Comparison of ENCODE assay signal across 8 cellular contexts in genomic region chr13:113491418-113491883, GRCh38. TPM values are rescaled to one million over a fixed set of nuclear protein-coding genes. Genes with fewer than 3 reads are reported as not detected.
DNase-seq lines count a peak whose midpoint lies in the region; ATAC-seq and TF ChIP-seq lines count a peak whose summit lies in the region.

No MANE protein-coding gene starts in this region.

- DNase-seq in activated naive CD4-positive, alpha-beta T cell treated with anti-CD3 and anti-CD28 coated beads, Interleukin-2, amount 10 ng/mL, durations not matched to agents 7 days and 5 days: no peak
- no peak for DNase-seq in activated naive CD4-positive, alpha-beta T cell treated with Interleukin-2 at 50 U/mL for 16 hours
- DNase-seq in epithelial cell of proximal tubule (ENCODE audit: low read depth) (no peak), NK-92 (lab: John Stamatoyannopoulos, UW; ENCODE audit: unreplicated experiment) (no peak), NCI-H2107 treated with DMSO at 0.1 percent for 48 hours (lab: John Stamatoyannopoulos, UW; ENCODE audit: unreplicated experiment) (no peak)
- DNase-seq in naive thymus-derived CD8-positive, alpha-beta T cell: peak in 1 of 10 donors; percentile 5

- peaks cover 4% of the 10 kb centered on the region for H3K27me3 Mint-ChIP-seq in activated naive CD4-positive, alpha-beta T cell treated with anti-CD3 and anti-CD28 coated beads, Interleukin-2, amount 10 ng/mL, durations not matched to agents 7 days and 5 days
- H3K27me3 Mint-ChIP-seq in naive thymus-derived CD8-positive, alpha-beta T cell: no peaks in the 10 kb centered on the region

- no peaks in the 10 kb centered on the region for H3K9me3 Mint-ChIP-seq in activated naive CD4-positive, alpha-beta T cell treated with anti-CD3 and anti-CD28 coated beads, Interleukin-2, amount 10 ng/mL, durations not matched to agents 7 days and 5 days
- no peaks in the 10 kb centered on the region for H3K9me3 Mint-ChIP-seq in naive thymus-derived CD8-positive, alpha-beta T cell

- peak overlapping the region; percentile 76 for H3K4me3 Mint-ChIP-seq in activated naive CD4-positive, alpha-beta T cell treated with anti-CD3 and anti-CD28 coated beads, Interleukin-2, amount 10 ng/mL, durations not matched to agents 7 days and 5 days
- peak overlapping the region; percentile 72 to 91 (median 84) for H3K4me3 Mint-ChIP-seq in naive thymus-derived CD8-positive, alpha-beta T cell

- ATAC-seq in SK-N-SH treated with all-trans-retinoic acid at 6 μM for 48 hours (peak; percentile 25), HG03025 (IDR thresholded peaks at IDR 0.05; ENCODE audit: low FRiP score, unreplicated experiment) (no peak)
- no peak for ATAC-seq in naive thymus-derived CD8-positive, alpha-beta T cell

- H3K4me3 ChIP-seq in epithelial cell of proximal tubule (ENCODE audit: low read depth, low read length): peak overlapping the region; percentile 83

- no peak overlapping the region for H3K27ac Mint-ChIP-seq in activated naive CD4-positive, alpha-beta T cell treated with anti-CD3 and anti-CD28 coated beads, Interleukin-2, amount 10 ng/mL, durations not matched to agents 7 days and 5 days
- peak overlapping the region in 7 of 10 donors; percentile 49 to 85 (median 71) for H3K27ac Mint-ChIP-seq in naive thymus-derived CD8-positive, alpha-beta T cell

- POLR2A ChIA-PET in naive thymus-derived CD8-positive, alpha-beta T cell (lab: Charles Lee): no interaction called here

- peaks cover 55% of the 10 kb centered on the region for H3K4me1 Mint-ChIP-seq in activated naive CD4-positive, alpha-beta T cell treated with anti-CD3 and anti-CD28 coated beads, Interleukin-2, amount 10 ng/mL, durations not matched to agents 7 days and 5 days
- peaks cover 36 to 65% (median 58%) of the 10 kb centered on the region in 4 donors for H3K4me1 Mint-ChIP-seq in naive thymus-derived CD8-positive, alpha-beta T cell

- peaks cover 18% of the 10 kb centered on the region for H3K36me3 Mint-ChIP-seq in activated naive CD4-positive, alpha-beta T cell treated with anti-CD3 and anti-CD28 coated beads, Interleukin-2, amount 10 ng/mL, durations not matched to agents 7 days and 5 days
- H3K36me3 Mint-ChIP-seq in naive thymus-derived CD8-positive, alpha-beta T cell: peaks cover 0 to 10% (median 0%) of the 10 kb centered on the region in 3 donors

- TF ChIP-seq CTCF in epithelial cell of proximal tubule (conservative IDR thresholded peaks at IDR 0.05; ENCODE audit: low read depth, low read length): no peak

- CTCF ChIA-PET in activated naive CD4-positive, alpha-beta T cell treated with anti-CD3 and anti-CD28 coated beads, Interleukin-2, amount 10 ng/mL, durations not matched to agents 7 days and 5 days (lab: Charles Lee): no interaction called here

TF ChIP-seq in SK-N-SH treated with all-trans-retinoic acid at 6 μM for 48 hours, 23 proteins besides CTCF, POLR2A, EP300 and RAD21:
- TF ChIP-seq ZC3H10 (CRISPR knock-in tag; IDR thresholded peaks at IDR 0.05): no peak
- no peak for TF ChIP-seq POU6F1 (CRISPR knock-in tag; IDR thresholded peaks at IDR 0.05; ENCODE audit: borderline replicate concordance, low read depth)
- no peak for TF ChIP-seq RARB (CRISPR knock-in tag; IDR thresholded peaks at IDR 0.05)
- no peak for TF ChIP-seq ARNTL (CRISPR knock-in tag; IDR thresholded peaks at IDR 0.05; ENCODE audit: borderline replicate concordance, low read depth)
- no peak for TF ChIP-seq SNAI2 (CRISPR knock-in tag; IDR thresholded peaks at IDR 0.05)
- TF ChIP-seq OSR1 (CRISPR knock-in tag; IDR thresholded peaks at IDR 0.05): no peak
- TF ChIP-seq BACH2 (CRISPR knock-in tag; IDR thresholded peaks at IDR 0.05; ENCODE audit: borderline replicate concordance): no peak
- TF ChIP-seq ZNF70 (CRISPR knock-in tag; IDR thresholded peaks at IDR 0.05): no peak
- no peak for TF ChIP-seq ESRRG (CRISPR knock-in tag; IDR thresholded peaks at IDR 0.05)
- TF ChIP-seq TOX (CRISPR knock-in tag; IDR thresholded peaks at IDR 0.05; ENCODE audit: borderline replicate concordance): no peak
- no peak for TF ChIP-seq CSDC2 (CRISPR knock-in tag; IDR thresholded peaks at IDR 0.05)
- no peak for TF ChIP-seq CREB5 (CRISPR knock-in tag; IDR thresholded peaks at IDR 0.05; ENCODE audit: low read depth)
- no peak for TF ChIP-seq ZNF8 (CRISPR knock-in tag; IDR thresholded peaks at IDR 0.05)
- TF ChIP-seq PPARA (CRISPR knock-in tag; IDR thresholded peaks at IDR 0.05; ENCODE audit: borderline replicate concordance): no peak
- TF ChIP-seq GLIS3 (CRISPR knock-in tag; IDR thresholded peaks at IDR 0.05): no peak

RNA-seq across cellular contexts. Expression of gene DCUN1D2, which starts 0.9 kb away (rescaled TPM):
- 8.1 and 8.7 TPM in 2 replicates for total RNA-seq in epithelial cell of proximal tubule
- 10 to 100 TPM; 26.6 to 37.5 TPM for total RNA-seq in naive thymus-derived CD8-positive, alpha-beta T cell
- 10 to 100 TPM in 1 of 3 donors, 1 to 10 TPM in 2; 4.8 to 11.4 (median 7.2) TPM for polyA plus RNA-seq in naive thymus-derived CD8-positive, alpha-beta T cell

RNA-seq across cellular contexts. Expression of gene ADPRHL1, which starts 38.2 kb away (rescaled TPM):
- 2.2 and 3.3 TPM in 2 replicates for total RNA-seq in epithelial cell of proximal tubule
- 1 to 10 TPM; 1.1 to 1.2 TPM for total RNA-seq in naive thymus-derived CD8-positive, alpha-beta T cell
- under 1 TPM in 2 of 3 donors, not detected in 1; 0.22 to 0.27 TPM for polyA plus RNA-seq in naive thymus-derived CD8-positive, alpha-beta T cell
